ENCODE assay signal across 1 cellular context in genomic region chr19:38045554-38046253, GRCh38.
TF ChIP-seq lines count a peak whose summit lies in the region.

No MANE protein-coding gene starts in this region.

TF ChIP-seq in HepG2, 621 proteins besides CTCF, POLR2A, EP300 and RAD21:
- TF ChIP-seq ZNF512 (CRISPR knock-in tag; IDR thresholded peaks at IDR 0.05) = no peak
